Comparison of ENCODE assay signal across 10 cellular contexts in genomic region chr3:169264711-169265110, GRCh38.
DNase-seq lines count a peak whose midpoint lies in the region; ATAC-seq and TF ChIP-seq lines count a peak whose summit lies in the region.
"Had no signal": no experiment of that assay in that cellular context is flagged by ENCODE, and none has a peak within 500 bp of the region (broad histone marks: within the 10 kb centered on the region; RNA-seq: fewer than 3 reads in every experiment).

No MANE protein-coding gene starts in this region.

- WGBS in testis, 2 donors = 24% methylated on average over 2 of the region's 2 CpGs

- no peaks in the 10 kb centered on the region for H3K27me3 ChIP-seq in testis

- no peaks in the 10 kb centered on the region for H3K36me3 ChIP-seq in testis (ENCODE audit: low read depth, missing control alignments)

- no peaks in the 10 kb centered on the region for H3K9me3 ChIP-seq in testis

- ATAC-seq in GM18873 (IDR thresholded peaks at IDR 0.05; ENCODE audit: low FRiP score, unreplicated experiment) (no peak), HG03108 (IDR thresholded peaks at IDR 0.05; ENCODE audit: unreplicated experiment) (no peak), HG03354 (IDR thresholded peaks at IDR 0.05; ENCODE audit: poor library complexity, severe bottlenecking, unreplicated experiment) (no peak)

- H3K4me1 ChIP-seq in testis = no peaks in the 10 kb centered on the region

- intact Hi-C loops in testis (cut with DNase I; ENCODE audit: low total_unique reads) = no loop called here

- H3K4me3 ChIP-seq in LNCaP clone FGC (ENCODE audit: low read depth, low read length) = no peak overlapping the region
- no peak overlapping the region for H3K4me3 ChIP-seq in fibroblast of villous mesenchyme (ENCODE audit: low read depth, low read length)
- no peak overlapping the region for H3K4me3 ChIP-seq in testis
- H3K4me3 ChIP-seq: PC-9 had no signal

- DNase-seq in LNCaP clone FGC (ENCODE audit: low read depth) (peak; percentile 52), NCI-H774 (lab: John Stamatoyannopoulos, UW) (peak; percentile 81), fibroblast of villous mesenchyme (ENCODE audit: low read depth) (peak; percentile 6), testis (peak; percentile 69)
- DNase-seq: activated CD4-positive, alpha-beta memory T cell treated with anti-CD3 and anti-CD28 coated beads for 36 hours; PC-9 had no signal

- no peak overlapping the region for H3K27ac ChIP-seq in testis
- H3K27ac ChIP-seq: HL-60, PC-9 had no signal

- no peak for TF ChIP-seq POLR2A in testis (IDR thresholded peaks at IDR 0.05)

- TF ChIP-seq CTCF in LNCaP clone FGC (IDR thresholded peaks at IDR 0.05; ENCODE audit: control insufficient read depth, extremely low read depth, insufficient read depth) (no peak), fibroblast of villous mesenchyme (IDR thresholded peaks at IDR 0.05; ENCODE audit: insufficient read depth, low read depth, low read length) (no peak), testis (IDR thresholded peaks at IDR 0.05) (no peak)

Comparison
In these comparisons a context has a peak if more than half of its experiments do, and no peak if none do; other contexts are left out.
1. DNase-seq: peak in every context shown above with its lines; median percentile 81 in NCI-H774; 69 in testis; 52 in LNCaP clone FGC; 6 in fibroblast of villous mesenchyme.